ENCODE assay signal across 23 cellular contexts in the genomic region with DNA sequence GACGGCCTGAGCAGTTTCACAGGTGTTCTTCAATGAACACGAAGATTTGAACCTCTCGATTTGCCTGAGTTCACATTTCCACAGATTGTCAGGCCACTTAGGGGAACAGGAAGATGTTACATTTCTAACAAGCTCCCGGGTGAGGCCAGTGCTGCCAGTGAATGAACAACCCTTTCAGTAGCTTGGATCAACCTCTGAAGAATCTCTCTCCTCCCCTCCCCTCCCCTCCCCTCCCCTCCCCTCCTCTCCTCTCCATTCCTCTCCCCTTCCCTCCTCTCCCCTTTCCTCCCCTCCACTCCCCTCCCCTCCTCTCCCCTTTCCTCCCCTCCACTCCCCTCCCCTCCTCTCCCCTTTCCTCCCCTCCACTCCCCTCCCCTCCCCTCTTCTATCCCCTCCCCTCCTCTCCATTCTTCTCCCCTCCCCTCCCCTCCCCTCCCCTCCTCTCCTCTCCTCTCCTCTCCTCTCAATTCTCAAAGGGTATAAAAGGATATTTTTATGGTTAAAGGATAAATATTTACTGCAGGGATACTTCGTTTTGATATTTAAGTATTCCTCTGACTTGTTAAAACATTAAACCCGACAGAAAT.
"Had no signal": no experiment of that assay in that cellular context is flagged by ENCODE, and none has a peak within 500 bp of the region (broad histone marks: within the 10 kb centered on the region; RNA-seq: fewer than 3 reads in every experiment).

No MANE protein-coding gene starts in this region.

- H3K9me3 Mint-ChIP-seq: activated CD4-positive, alpha-beta memory T cell treated with anti-CD3 and anti-CD28 coated beads for 36 hours; activated naive CD4-positive, alpha-beta T cell treated with anti-CD3 and anti-CD28 coated beads for 36 hours; activated T-cell treated with anti-CD3 and anti-CD28 coated beads, Interleukin-2, amount 50 U/mL, for 72 hours; endodermal cell had no signal

- H3K27ac Mint-ChIP-seq: activated CD4-positive, alpha-beta memory T cell treated with anti-CD3 and anti-CD28 coated beads for 36 hours; activated T-cell treated with anti-CD3 and anti-CD28 coated beads, Interleukin-2, amount 50 U/mL, for 72 hours; endodermal cell had no signal

- H3K36me3 Mint-ChIP-seq: activated CD4-positive, alpha-beta memory T cell treated with anti-CD3 and anti-CD28 coated beads for 36 hours; naive B cell had no signal

- DNase-seq: activated CD4-positive, alpha-beta memory T cell treated with anti-CD3 and anti-CD28 coated beads for 36 hours; activated CD4-positive, alpha-beta T cell treated with anti-CD3 and anti-CD28 coated beads for 48 hours; activated effector memory CD4-positive, alpha-beta T cell treated with Interleukin-2 at 50 U/mL for 16 hours; activated naive CD4-positive, alpha-beta T cell treated with anti-CD3 and anti-CD28 coated beads for 36 hours; activated T-cell treated with anti-CD3 and anti-CD28 coated beads, Interleukin-2, amount 50 U/mL, for 72 hours; amygdala; cerebellar nuclear complex; endodermal cell; esophagus squamous epithelium; gastrocnemius medialis; hippocampal formation; kidney glomerular epithelial cell; left lung; naive B cell; nucleus accumbens; right cardiac atrium; stimulated activated CD4-positive, alpha-beta T cell treated with anti-CD3 and anti-CD28 coated beads, Interleukin-12 subunit alpha, Interleukin-12 subunit beta, amount 100 ng/mL, for 4 hours; stimulated activated CD4-positive, alpha-beta T cell treated with anti-CD3 and anti-CD28 coated beads, Interleukin-4, amount 100 ng/mL, for 4 hours; stimulated activated naive CD8-positive, alpha-beta T cell treated with anti-CD3 and anti-CD28 coated beads, Interleukin-15, Interleukin-2, amounts not matched to agents 100 U/mL and 50 U/mL, for 24 hours; substantia nigra; thyroid gland; upper lobe of right lung had no signal

- FAIRE-seq: bronchial epithelial cell had no signal

- ATAC-seq: activated T-cell treated with anti-CD3 and anti-CD28 coated beads, Interleukin-2, amount 50 U/mL, for 72 hours; gastrocnemius medialis; left lung; right cardiac atrium; stimulated activated naive CD8-positive, alpha-beta T cell treated with anti-CD3 and anti-CD28 coated beads, Interleukin-15, Interleukin-2, amounts not matched to agents 100 U/mL and 50 U/mL, for 24 hours; upper lobe of right lung had no signal
